8 cellular contexts compared by ENCODE assay signal in genomic region chr3:51670711-51671089, GRCh38. TPM values are rescaled to one million over a fixed set of nuclear protein-coding genes. Genes with fewer than 3 reads are reported as not detected.
DNase-seq lines count a peak whose midpoint lies in the region; ATAC-seq and TF ChIP-seq lines count a peak whose summit lies in the region.

No MANE protein-coding gene starts in this region.

- BruUV-seq in MCF 10A (replicated peaks; lab: Mats Ljungman, UMichigan) = no TSS peak

- 5 to 6% methylated on average over 10 to 12 of the region's 14 CpGs for WGBS in lower leg skin, 2 donors

- peaks cover 41% of the 10 kb centered on the region for H3K4me1 Mint-ChIP-seq in MCF 10A (ENCODE audit: insufficient read depth, unreplicated experiment)
- peaks cover 35 to 73% (median 61%) of the 10 kb centered on the region in 4 donors for H3K4me1 Mint-ChIP-seq in naive thymus-derived CD8-positive, alpha-beta T cell

- no peak for TF ChIP-seq POLR2A in lower leg skin (IDR thresholded peaks at IDR 0.05)

- DNase-seq in SIG-M5 (lab: John Stamatoyannopoulos, UW) (peak; percentile 19), SIG-M5 treated with dmso at 0.1 percent for 504 hours (lab: John Stamatoyannopoulos, UW; ENCODE audit: unreplicated experiment) (no peak), MCF 10A (ENCODE audit: unreplicated experiment) (peak; percentile 90), lower leg skin (ENCODE audit: low spot score in 2 of 2) (no peak), NOMO-1 (lab: John Stamatoyannopoulos, UW; ENCODE audit: unreplicated experiment in 2 of 2) (no peak), RKO (ENCODE audit: low spot score) (no peak)
- no peak for DNase-seq in naive thymus-derived CD8-positive, alpha-beta T cell

- H3K4me3 ChIP-seq in lower leg skin (ENCODE audit: low read depth, poor library complexity, severe bottlenecking) = no peak overlapping the region

- peak overlapping the region; percentile 89 for H3K4me3 Mint-ChIP-seq in MCF 10A (ENCODE audit: unreplicated experiment)
- H3K4me3 Mint-ChIP-seq in naive thymus-derived CD8-positive, alpha-beta T cell = peak overlapping the region; percentile 71 to 97 (median 90)

- peaks cover 6% of the 10 kb centered on the region for H3K36me3 Mint-ChIP-seq in MCF 10A (ENCODE audit: insufficient read depth, unreplicated experiment)
- H3K36me3 Mint-ChIP-seq in naive thymus-derived CD8-positive, alpha-beta T cell = peaks cover 0 to 15% (median 6%) of the 10 kb centered on the region in 3 donors

- H3K27me3 Mint-ChIP-seq in MCF 10A (ENCODE audit: insufficient read depth, unreplicated experiment) = no peaks in the 10 kb centered on the region
- no peaks in the 10 kb centered on the region for H3K27me3 Mint-ChIP-seq in naive thymus-derived CD8-positive, alpha-beta T cell

- peak overlapping the region; percentile 51 for H3K27ac Mint-ChIP-seq in MCF 10A (ENCODE audit: low read depth, unreplicated experiment)
- peak overlapping the region; percentile 25 to 95 (median 92) for H3K27ac Mint-ChIP-seq in naive thymus-derived CD8-positive, alpha-beta T cell

- ATAC-seq in HG03460 (IDR thresholded peaks at IDR 0.05; ENCODE audit: unreplicated experiment) = peak; percentile 12
- ATAC-seq in naive thymus-derived CD8-positive, alpha-beta T cell = peak in 1 of 2 donors; percentile 71

- CTCF ChIA-PET in MCF 10A (lab: Yijun Ruan, JAX) = interaction anchor here (0.7 to 10.1 kb wide), 16 partner anchors 10 to 1055 kb away, joined by 3 to 213 read pairs (median 8); partner anchors contain the start of genes DCAF1 and RAD54L2

- TF ChIP-seq CTCF in MCF 10A (IDR thresholded peaks at IDR 0.05; ENCODE audit: unreplicated experiment) (no peak), lower leg skin (IDR thresholded peaks at IDR 0.05) (no peak)

- H3K9me3 Mint-ChIP-seq in MCF 10A (ENCODE audit: unreplicated experiment) = no peaks in the 10 kb centered on the region
- H3K9me3 Mint-ChIP-seq in naive thymus-derived CD8-positive, alpha-beta T cell = no peaks in the 10 kb centered on the region

- intact Hi-C loops in MCF 10A (cut with micrococcal nuclease) (loop anchor here (5.0 to 10.0 kb wide), 2 partner anchors 283 to 1056 kb away; partner anchors contain the start of genes CISH, MANF and MAPKAPK3), lower leg skin (cut with DNase I; ENCODE audit: low total_unique reads) (loop anchor here (5.0 kb wide), 1 partner anchor 168 kb away; the partner anchor contains the start of gene DCAF1)

- POLR2A ChIA-PET in MCF 10A (lab: Yijun Ruan, JAX) = interaction anchor here (1.0 to 8.6 kb wide), 4 partner anchors 12 to 169 kb away, joined by 4 to 173 read pairs (median 42); partner anchors contain the start of genes DCAF1 and RAD54L2
- POLR2A ChIA-PET in naive thymus-derived CD8-positive, alpha-beta T cell (lab: Charles Lee) = interaction anchor here (1.0 to 5.9 kb wide), 4 partner anchors 10 to 170 kb away, joined by 3 to 91 read pairs (median 52); partner anchors contain the start of gene DCAF1

RNA-seq across cellular contexts. Expression of gene TEX264, which starts 0.4 kb away (rescaled TPM):
- total RNA-seq in MCF 10A (2022) (41.3 and 46.4 TPM in 2 replicates), lower leg skin (100 to 1,000 TPM; 103 to 232 (median 134) TPM)
- 10 to 100 TPM; 37.4 to 39.7 TPM for total RNA-seq in naive thymus-derived CD8-positive, alpha-beta T cell
- polyA plus RNA-seq in naive thymus-derived CD8-positive, alpha-beta T cell = 10 to 100 TPM; 84.5 to 95.7 (median 85.3) TPM

RNA-seq across cellular contexts. Expression of gene GRM2, which starts 36.2 kb away (rescaled TPM):
- total RNA-seq in MCF 10A (2022) (0.23 and 0.44 TPM in 2 replicates), lower leg skin (1 to 10 TPM in 2 of 4 donors, under 1 TPM in 2; 0.13 to 2.2 (median 0.91) TPM)
- 1 to 10 TPM; 2.9 to 5.0 TPM for total RNA-seq in naive thymus-derived CD8-positive, alpha-beta T cell
- under 1 TPM in 1 of 3 donors, not detected in 2; 0.09 TPM for polyA plus RNA-seq in naive thymus-derived CD8-positive, alpha-beta T cell

Comparison
In these comparisons a context has a peak if more than half of its experiments do, and no peak if none do; other contexts are left out.
1. DNase-seq: peak in SIG-M5 (single experiment) and MCF 10A (single experiment); none in SIG-M5 treated with dmso at 0.1 percent for 504 hours (single experiment), naive thymus-derived CD8-positive, alpha-beta T cell (0 of 10), lower leg skin (0 of 2), NOMO-1 (0 of 2) and RKO (single experiment).